In genomic region chr2:143513081-143513480, GRCh38 we compare ENCODE assay signal across 8 cellular contexts.
DNase-seq lines count a peak whose midpoint lies in the region; ATAC-seq and TF ChIP-seq lines count a peak whose summit lies in the region.

No MANE protein-coding gene starts in this region.

- intact Hi-C loops in activated CD8-positive, alpha-beta T cell treated with anti-CD3 and anti-CD28 coated beads for 36 hours (cut with micrococcal nuclease) = no loop called here
- intact Hi-C loops in heart left ventricle (cut with DNase I) (loop anchor here in 1 of 10 donors (10.0 kb wide), 1 partner anchor 562 kb away; no protein-coding TSS in a partner anchor), gastrocnemius medialis (cut with DNase I; ENCODE audit: low total_unique reads) (no loop called here)

- peaks cover 54% of the 10 kb centered on the region for H3K36me3 Mint-ChIP-seq in activated CD8-positive, alpha-beta T cell treated with anti-CD3 and anti-CD28 coated beads for 36 hours (ENCODE audit: low read depth)

- H3K27me3 ChIP-seq in heart left ventricle (no peaks in the 10 kb centered on the region), gastrocnemius medialis (no peaks in the 10 kb centered on the region)

- H3K4me3 ChIP-seq in heart left ventricle (no peak overlapping the region), gastrocnemius medialis (no peak overlapping the region)

- H3K4me1 ChIP-seq in heart left ventricle = peaks cover 0 to 6% (median 0%) of the 10 kb centered on the region in 12 donors
- H3K4me1 ChIP-seq in gastrocnemius medialis = no peaks in the 10 kb centered on the region

- in situ Hi-C loops in gastrocnemius medialis (cut with MboI; ENCODE audit: low sequenced_read_pairs in 4 of 4) = no loop called here

- no peaks in the 10 kb centered on the region for H3K36me3 ChIP-seq in heart left ventricle
- H3K36me3 ChIP-seq in gastrocnemius medialis = no peaks in the 10 kb centered on the region

- no peak overlapping the region for H3K4me3 Mint-ChIP-seq in activated CD8-positive, alpha-beta T cell treated with anti-CD3 and anti-CD28 coated beads for 36 hours

- H3K9me3 ChIP-seq in heart left ventricle (peaks cover 0 to 9% (median 0%) of the 10 kb centered on the region in 12 donors), gastrocnemius medialis (no peaks in the 10 kb centered on the region)

- H3K4me1 Mint-ChIP-seq in activated CD8-positive, alpha-beta T cell treated with anti-CD3 and anti-CD28 coated beads for 36 hours (ENCODE audit: low read depth) = peaks cover 13% of the 10 kb centered on the region

- H3K27me3 Mint-ChIP-seq in activated CD8-positive, alpha-beta T cell treated with anti-CD3 and anti-CD28 coated beads for 36 hours = no peaks in the 10 kb centered on the region

- no peak for TF ChIP-seq POLR2A in heart left ventricle (IDR thresholded peaks at IDR 0.05)
- TF ChIP-seq POLR2A in gastrocnemius medialis (IDR thresholded peaks at IDR 0.05) = no peak

- peak; percentile 2 for DNase-seq in DMS53 treated with DMSO at 0.1 percent for 48 hours (lab: John Stamatoyannopoulos, UW; ENCODE audit: unreplicated experiment)
- peak; percentile 32 for DNase-seq in HuH-7 (ENCODE audit: low spot score)
- DNase-seq in activated CD8-positive, alpha-beta T cell treated with anti-CD3 and anti-CD28 coated beads for 36 hours = peak; percentile 35
- peak in 3 of 5 donors; percentile 27 to 33 (median 31) for DNase-seq in heart left ventricle
- peak in 1 of 2 donors; percentile 19 for DNase-seq in gastrocnemius medialis
- DNase-seq in NK-92 (lab: John Stamatoyannopoulos, UW; ENCODE audit: unreplicated experiment) = no peak

- POLR2A ChIA-PET in activated CD8-positive, alpha-beta T cell treated with anti-CD3 and anti-CD28 coated beads for 36 hours (lab: Charles Lee) = interaction anchor here (0.8 kb wide), 1 partner anchor 177 kb away, joined by 4 read pairs; no protein-coding TSS in a partner anchor

- WGBS in heart left ventricle, 4 donors = 0 to 8% (median 2%) methylated on average over 2 of the region's 2 CpGs

- H3K9me3 Mint-ChIP-seq in activated CD8-positive, alpha-beta T cell treated with anti-CD3 and anti-CD28 coated beads for 36 hours = peaks cover 4% of the 10 kb centered on the region

- H3K27ac ChIP-seq in heart left ventricle (peak overlapping the region in 6 of 12 donors; percentile 9 to 36 (median 28)), gastrocnemius medialis (no peak overlapping the region)

- H3K27ac Mint-ChIP-seq in activated CD8-positive, alpha-beta T cell treated with anti-CD3 and anti-CD28 coated beads for 36 hours = peak overlapping the region; percentile 15

- no peak for TF ChIP-seq CTCF in activated CD8-positive, alpha-beta T cell treated with anti-CD3 and anti-CD28 coated beads for 36 hours (IDR thresholded peaks at IDR 0.05)
- peak; percentile 55 to 82 (median 71) for TF ChIP-seq CTCF in heart left ventricle (IDR thresholded peaks at IDR 0.05)
- peak in 4 of 5 experiments; percentile 9 to 55 (median 48) for TF ChIP-seq CTCF in gastrocnemius medialis (IDR thresholded peaks at IDR 0.05 in 4 of 5, conservative IDR thresholded peaks at IDR 0.05 in 1 of 5)

- CTCF ChIA-PET in activated CD8-positive, alpha-beta T cell treated with anti-CD3 and anti-CD28 coated beads for 36 hours (lab: Charles Lee) = interaction anchor here (0.7 to 1.8 kb wide), 4 partner anchors 12 to 172 kb away, joined by 3 to 8 read pairs (median 3); no protein-coding TSS in a partner anchor

- ATAC-seq in GM19452 (IDR thresholded peaks at IDR 0.05; ENCODE audit: unreplicated experiment) (peak; percentile 76), heart left ventricle (peak; percentile 37 to 85 (median 82)), gastrocnemius medialis (peak in 1 of 2 donors; percentile 45), HG02763 (IDR thresholded peaks at IDR 0.05; ENCODE audit: unreplicated experiment) (no peak)
- ATAC-seq in activated CD8-positive, alpha-beta T cell treated with anti-CD3 and anti-CD28 coated beads for 36 hours = peak; percentile 77
